Comparison of ENCODE assay signal across 15 cellular contexts in genomic region chr15:60580068-60580467, GRCh38.
DNase-seq lines count a peak whose midpoint lies in the region; ATAC-seq, FAIRE-seq and TF ChIP-seq lines count a peak whose summit lies in the region.
"Had no signal": no experiment of that assay in that cellular context is flagged by ENCODE, and none has a peak within 500 bp of the region (broad histone marks: within the 10 kb centered on the region; RNA-seq: fewer than 3 reads in every experiment).

No MANE protein-coding gene starts in this region.

- no peaks in the 10 kb centered on the region for H3K27me3 Mint-ChIP-seq in activated T-helper 2 cell treated with anti-CD3 and anti-CD28 coated beads, Interferon-gamma antibody, Interleukin-2, Interleukin-4, amounts not matched to agents 10 μg/mL and 5 μg/mL and 100 μg/mL, durations not matched to agents 14 hours and 24 hours and 36 hours (ENCODE audit: low read depth)

- DNase-seq in GM12865 (ENCODE audit: low read depth) (peak; percentile 9), kidney (no peak), left lobe of liver (ENCODE audit: low spot score) (no peak), hepatocyte (ENCODE audit: low spot score) (no peak), GF-D8 (lab: John Stamatoyannopoulos, UW) (no peak)
- DNase-seq in activated T-helper 2 cell treated with anti-CD3 and anti-CD28 coated beads, Interferon-gamma antibody, Interleukin-2, Interleukin-4, amounts not matched to agents 10 μg/mL and 5 μg/mL and 100 μg/mL, durations not matched to agents 14 hours and 24 hours and 36 hours (ENCODE audit: low spot score) = no peak
- no peak for DNase-seq in stimulated activated CD4-positive, alpha-beta T cell treated with anti-CD3 and anti-CD28 coated beads, Interleukin-4, amount 100 ng/mL, for 24 hours
- DNase-seq: foreskin fibroblast; mesenchymal stem cell; NCI-H2029; stimulated activated CD4-positive, alpha-beta T cell treated with anti-CD3 and anti-CD28 coated beads, Interleukin-4, amount 100 ng/mL, for 1 hour had no signal

- H3K4me3 ChIP-seq in BLaER1 (no peak overlapping the region), GM12865 (ENCODE audit: low read depth, low read length) (peak overlapping the region; percentile 55), kidney (ENCODE audit: low read length in 2 of 2) (no peak overlapping the region), hepatocyte (no peak overlapping the region)
- H3K4me3 ChIP-seq: cardiac muscle cell had no signal

- H3K36me3 Mint-ChIP-seq in activated T-helper 2 cell treated with anti-CD3 and anti-CD28 coated beads, Interferon-gamma antibody, Interleukin-2, Interleukin-4, amounts not matched to agents 10 μg/mL and 5 μg/mL and 100 μg/mL, durations not matched to agents 14 hours and 24 hours and 36 hours (ENCODE audit: low read depth) = peaks cover 9% of the 10 kb centered on the region

- H3K9ac ChIP-seq in BLaER1 (no peak overlapping the region), kidney (ENCODE audit: low read length in 2 of 2) (no peak overlapping the region)

- peak; percentile 13 for FAIRE-seq in kidney (lab: Jason Lieb, UNC)

- H3K36me3 ChIP-seq in BLaER1 = no peaks in the 10 kb centered on the region
- no peaks in the 10 kb centered on the region for H3K36me3 ChIP-seq in kidney (ENCODE audit: control insufficient read depth in 1 of 2, insufficient read depth in 2 of 2, low read length in 2 of 2)
- H3K36me3 ChIP-seq in hepatocyte (replicated peaks; ENCODE audit: insufficient read depth, low read depth) = no peaks in the 10 kb centered on the region
- H3K36me3 ChIP-seq: cardiac muscle cell, neutrophil had no signal

- TF ChIP-seq CTCF in GM12865 (IDR thresholded peaks at IDR 0.05; ENCODE audit: insufficient read depth, low read depth, low read length, missing control alignments) = no peak
- TF ChIP-seq CTCF in kidney (IDR thresholded peaks at IDR 0.05; ENCODE audit: borderline replicate concordance, extremely low read depth, insufficient read depth) = no peak
- no peak for TF ChIP-seq CTCF in hepatocyte (IDR thresholded peaks at IDR 0.05; ENCODE audit: poor library complexity)

- peaks cover 21% of the 10 kb centered on the region for H3K79me2 ChIP-seq in hepatocyte

- H3K9me3 ChIP-seq in BLaER1 = no peaks in the 10 kb centered on the region
- no peaks in the 10 kb centered on the region for H3K9me3 ChIP-seq in kidney (ENCODE audit: control insufficient read depth in 1 of 2, low read length in 2 of 2)
- H3K9me3 ChIP-seq in hepatocyte (ENCODE audit: low read depth) = no peaks in the 10 kb centered on the region
- H3K9me3 ChIP-seq: neutrophil had no signal

- no peak overlapping the region for H2AFZ ChIP-seq in hepatocyte

- H3K4me2 ChIP-seq in BLaER1 (peak overlapping the region; percentile 16; the same call in 1 of the 2 replicates), hepatocyte (no peak overlapping the region)

- peak overlapping the region; percentile 48 for H3K4me3 Mint-ChIP-seq in activated T-helper 2 cell treated with anti-CD3 and anti-CD28 coated beads, Interferon-gamma antibody, Interleukin-2, Interleukin-4, amounts not matched to agents 10 μg/mL and 5 μg/mL and 100 μg/mL, durations not matched to agents 14 hours and 24 hours and 36 hours (ENCODE audit: low read depth)

- ATAC-seq in left lobe of liver = no peak
- ATAC-seq: sciatic nerve had no signal

- H3K4me1 Mint-ChIP-seq in activated T-helper 2 cell treated with anti-CD3 and anti-CD28 coated beads, Interferon-gamma antibody, Interleukin-2, Interleukin-4, amounts not matched to agents 10 μg/mL and 5 μg/mL and 100 μg/mL, durations not matched to agents 14 hours and 24 hours and 36 hours (ENCODE audit: low read depth) = peaks cover 69% of the 10 kb centered on the region

- H3K9me2 ChIP-seq in hepatocyte (replicated peaks; ENCODE audit: insufficient read depth) = no peaks in the 10 kb centered on the region

- H4K20me1 ChIP-seq in BLaER1 = 0 out of 2 replicates have a peak, but pooled peaks cover 8% of the 10 kb centered on the region
- H4K20me1 ChIP-seq in hepatocyte (ENCODE audit: insufficient read depth, poor library complexity, severe bottlenecking) = no peaks in the 10 kb centered on the region

- intact Hi-C loops in activated T-helper 2 cell treated with anti-CD3 and anti-CD28 coated beads, Interferon-gamma antibody, Interleukin-2, Interleukin-4, amounts not matched to agents 10 μg/mL and 5 μg/mL and 100 μg/mL, durations not matched to agents 14 hours and 24 hours and 36 hours (cut with micrococcal nuclease) = loop anchor here (5.0 to 10.0 kb wide), 5 partner anchors 117 to 1255 kb away; partner anchors contain the start of gene ANXA2
- intact Hi-C loops in kidney (cut with DNase I) = loop anchor here (10.0 kb wide), 1 partner anchor 335 kb away; no protein-coding TSS in a partner anchor

- H3K9me3 Mint-ChIP-seq in activated T-helper 2 cell treated with anti-CD3 and anti-CD28 coated beads, Interferon-gamma antibody, Interleukin-2, Interleukin-4, amounts not matched to agents 10 μg/mL and 5 μg/mL and 100 μg/mL, durations not matched to agents 14 hours and 24 hours and 36 hours = no peaks in the 10 kb centered on the region

- H3K27me3 ChIP-seq in BLaER1 (no peaks in the 10 kb centered on the region), hepatocyte (no peaks in the 10 kb centered on the region)
- H3K27me3 ChIP-seq: cardiac muscle cell had no signal

- H3K4me1 ChIP-seq in BLaER1 (peaks cover 21% of the 10 kb centered on the region), kidney (ENCODE audit: control insufficient read depth in 1 of 2, insufficient read depth in 1 of 2, low read depth in 1 of 2, low read length in 2 of 2) (peaks cover 0 to 11% of the 10 kb centered on the region in 2 donors), hepatocyte (ENCODE audit: insufficient read depth) (peaks cover 5% of the 10 kb centered on the region)

- H3K27ac ChIP-seq in BLaER1 = no peak overlapping the region
- no peak overlapping the region for H3K27ac ChIP-seq in kidney (ENCODE audit: low read depth in 2 of 2, low read length in 2 of 2)
- no peak overlapping the region for H3K27ac ChIP-seq in hepatocyte
- H3K27ac ChIP-seq: cardiac muscle cell, neutrophil had no signal

- peak overlapping the region; percentile 76 for H3K27ac Mint-ChIP-seq in activated T-helper 2 cell treated with anti-CD3 and anti-CD28 coated beads, Interferon-gamma antibody, Interleukin-2, Interleukin-4, amounts not matched to agents 10 μg/mL and 5 μg/mL and 100 μg/mL, durations not matched to agents 14 hours and 24 hours and 36 hours
